In the genomic region with DNA sequence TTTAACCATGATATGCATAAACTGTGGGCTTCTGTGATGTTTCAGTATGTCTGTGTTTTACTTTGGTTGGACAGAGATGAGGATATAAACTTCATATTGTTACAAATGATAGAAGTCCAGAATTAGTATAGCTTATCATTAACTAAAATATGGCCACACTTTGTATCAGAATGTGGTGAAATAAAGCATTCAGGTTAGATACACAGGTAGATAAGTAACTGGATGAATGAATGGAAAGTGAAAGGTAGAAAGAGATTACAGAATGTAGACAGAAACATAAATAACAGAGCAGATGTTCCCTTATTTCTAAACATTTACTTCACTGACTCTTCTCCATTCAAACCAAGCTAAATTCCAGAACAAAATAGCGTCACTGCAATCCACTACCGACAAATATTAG, we compare ENCODE assay signal across 27 cellular contexts.
"Had no signal": no experiment of that assay in that cellular context is flagged by ENCODE, and none has a peak within 500 bp of the region (broad histone marks: within the 10 kb centered on the region; RNA-seq: fewer than 3 reads in every experiment).

No MANE protein-coding gene starts in this region.

- H3K4me1 Mint-ChIP-seq: mesothelial cell of epicardium; naive B cell; natural killer cell; stimulated activated naive B cell treated with anti-CD40 and anti-IgM and Interleukin-4, amounts not matched to agents 10 μg/mL and 1 μg/mL and 100 μg/mL, for 72 hours had no signal

- H3K27me3 ChIP-seq: hepatocyte, pancreas, stomach, tibial nerve, uterus had no signal

- ATAC-seq: natural killer cell; pancreas; right cardiac atrium; sciatic nerve; stimulated activated naive B cell treated with anti-CD40 and anti-IgM and Interleukin-4, amounts not matched to agents 10 μg/mL and 1 μg/mL and 100 μg/mL, for 72 hours; stimulated activated naive CD8-positive, alpha-beta T cell treated with anti-CD3 and anti-CD28 coated beads, Interleukin-15, Interleukin-2, amounts not matched to agents 100 U/mL and 50 U/mL, for 24 hours had no signal

- H3K27me3 Mint-ChIP-seq: naive B cell; stimulated activated naive B cell treated with anti-CD40 and anti-IgM and Interleukin-4, amounts not matched to agents 10 μg/mL and 1 μg/mL and 100 μg/mL, for 72 hours; type B pancreatic cell had no signal

- H3K4me3 ChIP-seq: hepatocyte, left ventricle myocardium inferior, lung, pancreas, prostate gland, skin epidermis, stomach, thoracic aorta, tibial nerve, uterus had no signal

- DNase-seq: islet precursor cell; left ventricle myocardium inferior; mesendoderm; naive B cell; natural killer cell; nucleus accumbens; pancreas; posterior cingulate gyrus; retina; right cardiac atrium; stimulated activated CD4-positive, alpha-beta T cell treated with anti-CD3 and anti-CD28 coated beads, Interleukin-12 subunit alpha, Interleukin-12 subunit beta, amount 100 ng/mL, for 4 hours; stimulated activated CD4-positive, alpha-beta T cell treated with anti-CD3 and anti-CD28 coated beads, Interleukin-15, amount 100 ng/mL, for 24 hours; stimulated activated CD4-positive, alpha-beta T cell treated with anti-CD3 and anti-CD28 coated beads, Interleukin-2, amount 100 ng/mL, for 24 hours; stimulated activated CD4-positive, alpha-beta T cell treated with anti-CD3 and anti-CD28 coated beads, Interleukin-4, amount 100 ng/mL, for 1 hour; stimulated activated naive B cell treated with anti-CD40 and anti-IgM and Interleukin-4, amounts not matched to agents 10 μg/mL and 1 μg/mL and 100 μg/mL, for 72 hours; stimulated activated naive CD8-positive, alpha-beta T cell treated with anti-CD3 and anti-CD28 coated beads, Interleukin-15, Interleukin-2, amounts not matched to agents 100 U/mL and 50 U/mL, for 24 hours; stomach; uterus had no signal

- H3K36me3 Mint-ChIP-seq: mesothelial cell of epicardium; naive B cell; natural killer cell; stimulated activated naive B cell treated with anti-CD40 and anti-IgM and Interleukin-4, amounts not matched to agents 10 μg/mL and 1 μg/mL and 100 μg/mL, for 72 hours; type B pancreatic cell had no signal

- H3K36me3 ChIP-seq: left ventricle myocardium inferior, pancreas, prostate gland, stomach, thoracic aorta, tibial nerve, uterus had no signal

- H3K9me3 ChIP-seq: pancreas, prostate gland, thoracic aorta, tibial nerve, uterus had no signal

- H3K9me3 Mint-ChIP-seq: type B pancreatic cell had no signal

- H3K4me2 ChIP-seq: hepatocyte had no signal

- H3K79me2 ChIP-seq: hepatocyte had no signal

- H3K4me3 Mint-ChIP-seq: mesothelial cell of epicardium; naive B cell; natural killer cell; stimulated activated naive B cell treated with anti-CD40 and anti-IgM and Interleukin-4, amounts not matched to agents 10 μg/mL and 1 μg/mL and 100 μg/mL, for 72 hours; type B pancreatic cell had no signal

- H3K27ac Mint-ChIP-seq: mesothelial cell of epicardium; naive B cell; natural killer cell; stimulated activated naive B cell treated with anti-CD40 and anti-IgM and Interleukin-4, amounts not matched to agents 10 μg/mL and 1 μg/mL and 100 μg/mL, for 72 hours; type B pancreatic cell had no signal

- H3K4me1 ChIP-seq: left ventricle myocardium inferior, pancreas, prostate gland, stomach, tibial nerve, uterus had no signal

- H3K27ac ChIP-seq: hepatocyte, left ventricle myocardium inferior, pancreas, prostate gland, skin epidermis, stomach, thoracic aorta, tibial nerve, uterus had no signal

- H2AFZ ChIP-seq: hepatocyte had no signal
